21 cellular contexts compared by ENCODE assay signal in genomic region chr21:39400173-39400572, GRCh38. TPM values are rescaled to one million over a fixed set of nuclear protein-coding genes. Genes with fewer than 3 reads are reported as not detected.
"Had no signal": no experiment of that assay in that cellular context is flagged by ENCODE, and none has a peak within 500 bp of the region (broad histone marks: within the 10 kb centered on the region; RNA-seq: fewer than 3 reads in every experiment).

No MANE protein-coding gene starts in this region.

- DNase-seq: activated B cell treated with CpG ODN at 0.5 μM for 24 hours; activated CD4-positive, alpha-beta memory T cell treated with anti-CD3 and anti-CD28 coated beads for 36 hours; activated CD4-positive, alpha-beta T cell treated with anti-CD3 and anti-CD28 coated beads for 1 hour; activated CD4-positive, alpha-beta T cell treated with anti-CD3 and anti-CD28 coated beads, Interleukin-2, amount 10 ng/mL, durations not matched to agents 24 days and 14 days; activated CD8-positive, alpha-beta memory T cell treated with anti-CD3 and anti-CD28 coated beads, Interleukin-2, amount 50 U/mL, for 4 hours; activated gamma-delta T cell treated with Interleukin-2 at 50 U/mL for 16 hours; activated naive CD4-positive, alpha-beta T cell treated with anti-CD3 and anti-CD28 coated beads, Interleukin-2, amount 10 ng/mL, durations not matched to agents 7 days and 5 days; activated naive CD8-positive, alpha-beta T cell treated with anti-CD3 and anti-CD28 coated beads for 36 hours; activated T-cell treated with anti-CD3 and anti-CD28 coated beads, Interleukin-2, amount 50 U/mL, for 72 hours; anterior cingulate cortex; central memory CD4-positive, alpha-beta T cell; IMR-90; KG1; NCI-H1092; NCI-H1417; NCI-H2029; NCI-H2107; NCI-H510A treated with DMSO at 0.1 percent for 48 hours; NCI-H69; SHP77 treated with DMSO at 0.1 percent for 48 hours; T-helper 9 cell had no signal

RNA-seq across cellular contexts. Expression of gene LCA5L, which starts 45.4 kb away (rescaled TPM):
- total RNA-seq: activated CD4-positive, alpha-beta T cell treated with anti-CD3 and anti-CD28 coated beads, Interleukin-2, amount 10 ng/mL, durations not matched to agents 24 days and 14 days had no signal
